16 cellular contexts compared by ENCODE assay signal in genomic region chr14:74545386-74545785, GRCh38. TPM values are rescaled to one million over a fixed set of nuclear protein-coding genes. Genes with fewer than 3 reads are reported as not detected.
DNase-seq lines count a peak whose midpoint lies in the region; ATAC-seq and TF ChIP-seq lines count a peak whose summit lies in the region.
"Had no signal": no experiment of that assay in that cellular context is flagged by ENCODE, and none has a peak within 500 bp of the region (broad histone marks: within the 10 kb centered on the region; RNA-seq: fewer than 3 reads in every experiment).

No MANE protein-coding gene starts in this region.

- no peaks in the 10 kb centered on the region for H3K9me3 ChIP-seq in RWPE2 (ENCODE audit: severe bottlenecking)
- H3K9me3 ChIP-seq in osteoblast (ENCODE audit: low read depth, low read length): no peaks in the 10 kb centered on the region
- H3K9me3 ChIP-seq in thyroid gland: no peaks in the 10 kb centered on the region

- no peak overlapping the region for H2AFZ ChIP-seq in osteoblast (ENCODE audit: low read length)

- 50 to 51% methylated on average over 4 of the region's 4 CpGs for WGBS in thyroid gland, 2 donors

- H3K4me2 ChIP-seq in osteoblast (ENCODE audit: insufficient read depth, low read length): no peak overlapping the region

- H3K4me3 ChIP-seq in RWPE2 (ENCODE audit: severe bottlenecking) (no peak overlapping the region), osteoblast (ENCODE audit: insufficient read depth, low read length) (no peak overlapping the region), thyroid gland (replicated peaks in 1 of 3) (no peak overlapping the region)

- H3K4me1 ChIP-seq in RWPE2 (ENCODE audit: insufficient read depth, poor library complexity, severe bottlenecking) (peaks cover 2% of the 10 kb centered on the region), osteoblast (ENCODE audit: insufficient read depth, low read length) (peaks cover 10% of the 10 kb centered on the region), thyroid gland (peaks cover 50 to 58% of the 10 kb centered on the region in 2 donors)

- H3K27me3 ChIP-seq in RWPE2 (ENCODE audit: insufficient read depth, poor library complexity, severe bottlenecking) (no peaks in the 10 kb centered on the region), osteoblast (ENCODE audit: insufficient read depth, low read length) (no peaks in the 10 kb centered on the region), thyroid gland (no peaks in the 10 kb centered on the region)

- H4K20me1 ChIP-seq in osteoblast (ENCODE audit: insufficient read depth, low read length): peaks cover 9% of the 10 kb centered on the region

- intact Hi-C loops in thyroid gland (cut with DNase I): no loop called here

- peaks cover 5% of the 10 kb centered on the region for H3K79me2 ChIP-seq in osteoblast (ENCODE audit: insufficient read depth, low read length)

- no peak for ATAC-seq in RWPE2 (ENCODE audit: low read depth)
- ATAC-seq in GM18519 (IDR thresholded peaks at IDR 0.05; ENCODE audit: low FRiP score, unreplicated experiment): no peak
- ATAC-seq: HepG2 had no signal

- no peak for TF ChIP-seq CTCF in RWPE2 (IDR thresholded peaks at IDR 0.05; ENCODE audit: poor library complexity, severe bottlenecking)
- no peak for TF ChIP-seq CTCF in osteoblast (IDR thresholded peaks at IDR 0.05; ENCODE audit: extremely low read depth, low read depth, low read length)
- TF ChIP-seq CTCF in thyroid gland (IDR thresholded peaks at IDR 0.05): no peak

- H3K36me3 ChIP-seq in RWPE2 (ENCODE audit: low read depth) (peaks cover 75% of the 10 kb centered on the region), osteoblast (ENCODE audit: insufficient read depth, low read length) (peaks cover 87% of the 10 kb centered on the region), thyroid gland (no peaks in the 10 kb centered on the region)

- DNase-seq in NCI-H1694 (lab: John Stamatoyannopoulos, UW): peak; percentile 46
- DNase-seq in RWPE2 (ENCODE audit: low spot score): no peak
- peak; percentile 58 for DNase-seq in osteoblast (ENCODE audit: insufficient read length, low spot score, missing footprints)
- DNase-seq in thyroid gland: no peak
- no peak for DNase-seq in middle frontal gyrus (ENCODE audit: extremely low spot score, low spot score)
- no peak for DNase-seq in cerebellar nuclear complex (lab: John Stamatoyannopoulos, UW)
- DNase-seq: C1 segment of cervical spinal cord; Calu3; CD4-positive, alpha-beta T cell; DMS153; DMS79 treated with DMSO at 0.1 percent for 48 hours; EL; GOT3; H9 had no signal

- H3K27ac ChIP-seq in RWPE2 (ENCODE audit: poor library complexity, severe bottlenecking) (peak overlapping the region; percentile 2), osteoblast (ENCODE audit: low read depth, low read length) (no peak overlapping the region), thyroid gland (peak overlapping the region; percentile 72 to 93 (median 83))

- TF ChIP-seq POLR2A in thyroid gland (IDR thresholded peaks at IDR 0.05): no peak

RNA-seq across cellular contexts. Expression of gene ISCA2, which starts 51.8 kb away (rescaled TPM):
- total RNA-seq in osteoblast (8.7 and 18.6 TPM in 2 replicates), thyroid gland (10 to 100 TPM; 24.6 to 54.9 (median 44.2) TPM)

RNA-seq across cellular contexts. Expression of gene NPC2, which starts 52.3 kb away (rescaled TPM):
- total RNA-seq in osteoblast (266 and 291 TPM in 2 replicates), thyroid gland (1,000 to 10,000 TPM in 1 of 4 donors, 100 to 1,000 TPM in 3; 583 to 1,617 (median 793) TPM)

Comparison
In these comparisons a context has a peak if more than half of its experiments do, and no peak if none do; other contexts are left out.
1. DNase-seq: peak in NCI-H1694 (single experiment) and osteoblast (single experiment); none in RWPE2 (single experiment), thyroid gland (0 of 2), middle frontal gyrus (single experiment) and cerebellar nuclear complex (0 of 2).